Comparison of ENCODE assay signal across 26 cellular contexts in the genomic region with DNA sequence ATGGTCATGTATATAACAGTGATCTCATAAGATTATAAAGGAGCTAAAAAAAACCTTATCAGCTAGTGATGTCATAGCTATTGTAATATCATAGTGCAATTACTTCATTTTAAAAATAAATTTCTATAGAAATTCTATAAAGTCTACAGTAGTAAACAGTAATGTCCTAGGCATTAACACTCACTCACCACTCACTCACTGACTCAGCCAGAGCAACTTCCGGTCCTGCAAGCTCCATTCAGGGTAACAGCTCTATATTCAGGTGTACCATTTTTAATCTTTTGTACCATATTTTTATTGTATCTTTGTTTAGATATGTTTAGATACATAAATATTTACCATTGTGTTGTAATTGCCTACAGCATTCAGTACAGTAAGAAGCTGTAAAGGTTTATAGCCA.
"Had no signal": no experiment of that assay in that cellular context is flagged by ENCODE, and none has a peak within 500 bp of the region (broad histone marks: within the 10 kb centered on the region; RNA-seq: fewer than 3 reads in every experiment).

No MANE protein-coding gene starts in this region.

- H3K9me3 ChIP-seq: heart right ventricle, left lung, lower lobe of right lung, mucosa of descending colon, ovary, testis, transverse colon had no signal

- H3K9me3 Mint-ChIP-seq: activated CD8-positive, alpha-beta T cell treated with anti-CD3 and anti-CD28 coated beads for 36 hours; activated T-cell treated with anti-CD3 and anti-CD28 coated beads, Interleukin-2, amount 50 U/mL, for 4 hours; activated T-helper 2 cell treated with anti-CD3 and anti-CD28 coated beads, Interferon-gamma antibody, Interleukin-2, Interleukin-4, amounts not matched to agents 10 μg/mL and 5 μg/mL and 100 μg/mL, durations not matched to agents 14 hours and 24 hours and 36 hours had no signal

- FAIRE-seq: colon, urothelium cell line had no signal

- H3K27me3 ChIP-seq: left lung, ovary, testis, transverse colon had no signal

- H3K4me3 ChIP-seq: heart right ventricle, left lung, lower lobe of right lung, mucosa of descending colon, ovary, skin epidermis, testis, transverse colon had no signal

- H3K4me3 Mint-ChIP-seq: activated CD8-positive, alpha-beta T cell treated with anti-CD3 and anti-CD28 coated beads for 36 hours; activated T-cell treated with anti-CD3 and anti-CD28 coated beads, Interleukin-2, amount 50 U/mL, for 4 hours; nephron; WTC11 had no signal

- H3K36me3 Mint-ChIP-seq: activated naive CD4-positive, alpha-beta T cell treated with anti-CD3 and anti-CD28 coated beads, Interleukin-2, amount 50 U/mL, for 72 hours; WTC11 had no signal

- H3K27me3 Mint-ChIP-seq: activated CD8-positive, alpha-beta T cell treated with anti-CD3 and anti-CD28 coated beads for 36 hours had no signal

- H3K36me3 ChIP-seq: heart right ventricle, left lung, lower lobe of right lung, ovary, transverse colon had no signal

- DNase-seq: activated CD4-positive, alpha-beta T cell treated with anti-CD3 and anti-CD28 coated beads for 1 hour; activated CD4-positive, alpha-beta T cell treated with anti-CD3 and anti-CD28 coated beads, Interleukin-2, amount 50 U/mL, for 1 hour; activated CD8-positive, alpha-beta T cell treated with anti-CD3 and anti-CD28 coated beads for 36 hours; activated T-cell treated with anti-CD3 and anti-CD28 coated beads, Interleukin-2, amount 50 U/mL, for 4 hours; effector memory CD4-positive, alpha-beta T cell; foreskin fibroblast; heart right ventricle; left lung; lower lobe of right lung; mesendoderm; mucosa of descending colon; ovary; stimulated activated CD4-positive, alpha-beta T cell treated with anti-CD3 and anti-CD28 coated beads, Interleukin-12 subunit alpha, Interleukin-12 subunit beta, amount 100 ng/mL, for 4 hours; stimulated activated CD4-positive, alpha-beta T cell treated with anti-CD3 and anti-CD28 coated beads, Interleukin-4, amount 100 ng/mL, for 1 hour; stimulated activated naive CD8-positive, alpha-beta T cell treated with anti-CD3 and anti-CD28 coated beads, Interleukin-15, Interleukin-2, amounts not matched to agents 100 U/mL and 50 U/mL, for 24 hours; T-helper 2 cell; testis; transverse colon had no signal

- H3K4me1 ChIP-seq: heart right ventricle, left lung, lower lobe of right lung, testis, transverse colon had no signal

- H3K27ac Mint-ChIP-seq: activated CD8-positive, alpha-beta T cell treated with anti-CD3 and anti-CD28 coated beads for 36 hours; activated naive CD4-positive, alpha-beta T cell treated with anti-CD3 and anti-CD28 coated beads, Interleukin-2, amount 50 U/mL, for 72 hours; activated T-helper 2 cell treated with anti-CD3 and anti-CD28 coated beads, Interferon-gamma antibody, Interleukin-2, Interleukin-4, amounts not matched to agents 10 μg/mL and 5 μg/mL and 100 μg/mL, durations not matched to agents 14 hours and 24 hours and 36 hours; nephron; progenitor cell of endocrine pancreas; WTC11 had no signal

- H3K27ac ChIP-seq: heart right ventricle, left lung, lower lobe of right lung, ovary, skin epidermis, testis, transverse colon had no signal
